ENCODE assay signal across 8 cellular contexts in genomic region chr19:3450796-3451411, GRCh38. TPM values are rescaled to one million over a fixed set of nuclear protein-coding genes. Genes with fewer than 3 reads are reported as not detected.
A peak's percentile ranks its signal among the peaks of the same experiment; 100 is the strongest.
DNase-seq lines count a peak whose midpoint lies in the region; ATAC-seq and TF ChIP-seq lines count a peak whose summit lies in the region.

No MANE protein-coding gene starts in this region.

- no peaks in the 10 kb centered on the region for H3K27me3 Mint-ChIP-seq in activated T-helper 2 cell treated with anti-CD3 and anti-CD28 coated beads, Interferon-gamma antibody, Interleukin-2, Interleukin-4, amounts not matched to agents 10 μg/mL and 5 μg/mL and 100 μg/mL, durations not matched to agents 14 hours and 24 hours and 36 hours (ENCODE audit: low read depth)

- WGBS in mesenchymal stem cell, result 9% methylated on average over 9 of the region's 12 CpGs

- H3K27me3 ChIP-seq in MM.1S (replicated peaks; ENCODE audit: insufficient read depth, low read length) (peaks cover 75% of the 10 kb centered on the region), colonic mucosa (no peaks in the 10 kb centered on the region), mesenchymal stem cell (ENCODE audit: control insufficient read depth in 1 of 2, insufficient read depth in 1 of 2, low read length in 2 of 2) (no peaks in the 10 kb centered on the region)

- H3K79me1 ChIP-seq in mesenchymal stem cell (replicated peaks; ENCODE audit: low read length, poor library complexity, severe bottlenecking), result peaks cover 51% of the 10 kb centered on the region

- peak; percentile 100 for DNase-seq in A172 (ENCODE audit: low spot score)
- DNase-seq in MM.1S, result peak; percentile 30
- DNase-seq in colonic mucosa, result no peak
- DNase-seq in mesenchymal stem cell, result peak; percentile 100
- no peak for DNase-seq in activated naive CD4-positive, alpha-beta T cell treated with anti-CD3 and anti-CD28 coated beads, Interleukin-2, amount 50 U/mL, for 72 hours (ENCODE audit: low spot score in 2 of 2)
- no peak for DNase-seq in SKM-1 (lab: John Stamatoyannopoulos, UW; ENCODE audit: unreplicated experiment)
- DNase-seq in activated T-helper 2 cell treated with anti-CD3 and anti-CD28 coated beads, Interferon-gamma antibody, Interleukin-2, Interleukin-4, amounts not matched to agents 10 μg/mL and 5 μg/mL and 100 μg/mL, durations not matched to agents 14 hours and 24 hours and 36 hours (ENCODE audit: low spot score), result no peak

- H3K27ac ChIP-seq in MM.1S (ENCODE audit: low read length) (no peak overlapping the region), colonic mucosa (peak overlapping the region; percentile 12), mesenchymal stem cell (ENCODE audit: low read length, poor library complexity, severe bottlenecking) (peak overlapping the region; percentile 68)

- H3K4me1 ChIP-seq in MM.1S (ENCODE audit: low read length) (peaks cover 7% of the 10 kb centered on the region; the same call in 1 of the 2 replicates), colonic mucosa (no peaks in the 10 kb centered on the region), mesenchymal stem cell (ENCODE audit: control insufficient read depth, insufficient read depth, low read depth, low read length) (peaks cover 9% of the 10 kb centered on the region)

- H2AK5ac ChIP-seq in mesenchymal stem cell (ENCODE audit: low read length, severe bottlenecking), result no peak overlapping the region

- TF ChIP-seq CTCF in MM.1S (IDR thresholded peaks at IDR 0.05; ENCODE audit: low read length), result no peak
- no peak for TF ChIP-seq CTCF in colonic mucosa (IDR thresholded peaks at IDR 0.05)

- H3K36me3 Mint-ChIP-seq in activated naive CD4-positive, alpha-beta T cell treated with anti-CD3 and anti-CD28 coated beads, Interleukin-2, amount 50 U/mL, for 72 hours, result peaks cover 0 to 5% of the 10 kb centered on the region in 2 donors
- no peaks in the 10 kb centered on the region for H3K36me3 Mint-ChIP-seq in activated T-helper 2 cell treated with anti-CD3 and anti-CD28 coated beads, Interferon-gamma antibody, Interleukin-2, Interleukin-4, amounts not matched to agents 10 μg/mL and 5 μg/mL and 100 μg/mL, durations not matched to agents 14 hours and 24 hours and 36 hours (ENCODE audit: low read depth)

- no peaks in the 10 kb centered on the region for H3F3A ChIP-seq in MM.1S (ENCODE audit: insufficient read depth, low read length)

- no peaks in the 10 kb centered on the region for H3K79me2 ChIP-seq in MM.1S (ENCODE audit: low read length)

- no peak overlapping the region for H3K14ac ChIP-seq in mesenchymal stem cell (ENCODE audit: low read length in 2 of 2)

- no peak for ATAC-seq in HG03159 (IDR thresholded peaks at IDR 0.05; ENCODE audit: unreplicated experiment)
- ATAC-seq in activated naive CD4-positive, alpha-beta T cell treated with anti-CD3 and anti-CD28 coated beads, Interleukin-2, amount 50 U/mL, for 72 hours, result no peak

- no peak overlapping the region for H2BK120ac ChIP-seq in mesenchymal stem cell (ENCODE audit: low read depth, low read length)

- intact Hi-C loops in colonic mucosa (cut with DNase I), result no loop called here
- intact Hi-C loops in activated T-helper 2 cell treated with anti-CD3 and anti-CD28 coated beads, Interferon-gamma antibody, Interleukin-2, Interleukin-4, amounts not matched to agents 10 μg/mL and 5 μg/mL and 100 μg/mL, durations not matched to agents 14 hours and 24 hours and 36 hours (cut with micrococcal nuclease), result no loop called here

- no peaks in the 10 kb centered on the region for H3K9me2 ChIP-seq in MM.1S (replicated peaks; ENCODE audit: insufficient read depth, low read length)

- H3K4me2 ChIP-seq in MM.1S (ENCODE audit: low read depth, low read length), result no peak overlapping the region
- no peak overlapping the region for H3K4me2 ChIP-seq in mesenchymal stem cell (ENCODE audit: low read length, poor library complexity, severe bottlenecking)

- no peak overlapping the region for H3K4ac ChIP-seq in mesenchymal stem cell (ENCODE audit: low read depth in 1 of 2, low read length in 2 of 2)

- H3K36me3 ChIP-seq in MM.1S (replicated peaks; ENCODE audit: insufficient read depth, low read length), result no peaks in the 10 kb centered on the region
- H3K36me3 ChIP-seq in colonic mucosa, result no peaks in the 10 kb centered on the region
- H3K36me3 ChIP-seq in mesenchymal stem cell (ENCODE audit: control insufficient read depth in 1 of 2, insufficient read depth in 2 of 2, low read depth in 1 of 2, low read length in 2 of 2), result peaks cover 73 to 80% of the 10 kb centered on the region in 2 experiments

- no peaks in the 10 kb centered on the region for H4K20me1 ChIP-seq in MM.1S (ENCODE audit: insufficient read depth, low read length)

- H2BK5ac ChIP-seq in mesenchymal stem cell (ENCODE audit: low read depth, low read length, poor library complexity, severe bottlenecking), result no peak overlapping the region

- no peak overlapping the region for H4K8ac ChIP-seq in mesenchymal stem cell (ENCODE audit: low read length)

- H3K4me3 ChIP-seq in MM.1S (ENCODE audit: low read length), result no peak overlapping the region
- H3K4me3 ChIP-seq in colonic mucosa, result no peak overlapping the region
- H3K4me3 ChIP-seq in mesenchymal stem cell (ENCODE audit: insufficient read depth in 1 of 2, low read depth in 1 of 2, low read length in 2 of 2), result no peak overlapping the region

- peaks cover 1% of the 10 kb centered on the region for H3K4me1 Mint-ChIP-seq in activated T-helper 2 cell treated with anti-CD3 and anti-CD28 coated beads, Interferon-gamma antibody, Interleukin-2, Interleukin-4, amounts not matched to agents 10 μg/mL and 5 μg/mL and 100 μg/mL, durations not matched to agents 14 hours and 24 hours and 36 hours (ENCODE audit: low read depth)

- H3K9me3 Mint-ChIP-seq in activated naive CD4-positive, alpha-beta T cell treated with anti-CD3 and anti-CD28 coated beads, Interleukin-2, amount 50 U/mL, for 72 hours, result no peaks in the 10 kb centered on the region
- no peaks in the 10 kb centered on the region for H3K9me3 Mint-ChIP-seq in activated T-helper 2 cell treated with anti-CD3 and anti-CD28 coated beads, Interferon-gamma antibody, Interleukin-2, Interleukin-4, amounts not matched to agents 10 μg/mL and 5 μg/mL and 100 μg/mL, durations not matched to agents 14 hours and 24 hours and 36 hours

- H3K23ac ChIP-seq in mesenchymal stem cell (ENCODE audit: low read length in 2 of 2), result no peak overlapping the region

- H4K91ac ChIP-seq in mesenchymal stem cell (ENCODE audit: low read length), result no peak overlapping the region

- peak overlapping the region; percentile 50 to 72 for H3K18ac ChIP-seq in mesenchymal stem cell (ENCODE audit: low read depth in 1 of 2, low read length in 2 of 2)

- no peak overlapping the region for H3K9ac ChIP-seq in MM.1S (ENCODE audit: low read length)
- H3K9ac ChIP-seq in colonic mucosa (ENCODE audit: low read depth in 2 of 2, low read length in 2 of 2), result no peak overlapping the region
- H3K9ac ChIP-seq in mesenchymal stem cell (ENCODE audit: low read length), result peak overlapping the region; percentile 79

- no peak overlapping the region for H2BK15ac ChIP-seq in mesenchymal stem cell (ENCODE audit: low read depth, poor library complexity, severe bottlenecking)

- peak overlapping the region in 1 of 2 experiments; percentile 43 for H2BK12ac ChIP-seq in mesenchymal stem cell (ENCODE audit: low read length in 2 of 2)

- no peak overlapping the region for H3K4me3 Mint-ChIP-seq in activated T-helper 2 cell treated with anti-CD3 and anti-CD28 coated beads, Interferon-gamma antibody, Interleukin-2, Interleukin-4, amounts not matched to agents 10 μg/mL and 5 μg/mL and 100 μg/mL, durations not matched to agents 14 hours and 24 hours and 36 hours (ENCODE audit: low read depth)

- H3K9me3 ChIP-seq in MM.1S (replicated peaks; ENCODE audit: insufficient read depth, low read length) (no peaks in the 10 kb centered on the region), colonic mucosa (no peaks in the 10 kb centered on the region), mesenchymal stem cell (ENCODE audit: control insufficient read depth, low read length) (no peaks in the 10 kb centered on the region)

- H2AFZ ChIP-seq in MM.1S (ENCODE audit: low read length) (no peak overlapping the region), mesenchymal stem cell (ENCODE audit: low read depth, low read length) (no peak overlapping the region)

- H3K27ac Mint-ChIP-seq in activated naive CD4-positive, alpha-beta T cell treated with anti-CD3 and anti-CD28 coated beads, Interleukin-2, amount 50 U/mL, for 72 hours, result peak overlapping the region in 1 of 2 donors; percentile 83
- no peak overlapping the region for H3K27ac Mint-ChIP-seq in activated T-helper 2 cell treated with anti-CD3 and anti-CD28 coated beads, Interferon-gamma antibody, Interleukin-2, Interleukin-4, amounts not matched to agents 10 μg/mL and 5 μg/mL and 100 μg/mL, durations not matched to agents 14 hours and 24 hours and 36 hours

RNA-seq across cellular contexts. Expression of gene SMIM24, which starts 29.4 kb away (rescaled TPM):
- total RNA-seq in A172 (2014; rRNA removed; shearing (Covaris generic)), result not detected in 2 replicates
- total RNA-seq in colonic mucosa, result 10 to 100 TPM; 16.1 to 59.0 TPM
- polyA plus RNA-seq in mesenchymal stem cell (2013, experiment 1 of 2), result 0.18 TPM
- polyA plus RNA-seq in mesenchymal stem cell (2013, experiment 2 of 2), result not detected
- total RNA-seq in activated naive CD4-positive, alpha-beta T cell treated with anti-CD3 and anti-CD28 coated beads, Interleukin-2, amount 50 U/mL, for 72 hours, result under 1 TPM in 1 of 2 donors, not detected in 1; 0.72 TPM
- total RNA-seq in activated T-helper 2 cell treated with anti-CD3 and anti-CD28 coated beads, Interferon-gamma antibody, Interleukin-2, Interleukin-4, amounts not matched to agents 10 μg/mL and 5 μg/mL and 100 μg/mL, durations not matched to agents 14 hours and 24 hours and 36 hours, result 0.51 and 0.84 TPM in 2 replicates

RNA-seq across cellular contexts. Expression of gene SMIM44, which starts 32.3 kb away (rescaled TPM):
- not detected in 2 replicates for total RNA-seq in A172 (2014; rRNA removed; shearing (Covaris generic))
- 1 to 10 TPM; 4.3 to 6.2 TPM for total RNA-seq in colonic mucosa
- not detected for polyA plus RNA-seq in mesenchymal stem cell (2013, experiment 1 of 2)
- polyA plus RNA-seq in mesenchymal stem cell (2013, experiment 2 of 2), result not detected
- not detected for total RNA-seq in activated naive CD4-positive, alpha-beta T cell treated with anti-CD3 and anti-CD28 coated beads, Interleukin-2, amount 50 U/mL, for 72 hours
- not detected in 2 replicates for total RNA-seq in activated T-helper 2 cell treated with anti-CD3 and anti-CD28 coated beads, Interferon-gamma antibody, Interleukin-2, Interleukin-4, amounts not matched to agents 10 μg/mL and 5 μg/mL and 100 μg/mL, durations not matched to agents 14 hours and 24 hours and 36 hours

RNA-seq across cellular contexts. Expression of gene DOHH, which starts 49.6 kb away (rescaled TPM):
- 18.0 and 27.3 TPM in 2 replicates for total RNA-seq in A172 (2014; rRNA removed; shearing (Covaris generic))
- 10 to 100 TPM in 1 of 2 donors, 1 to 10 TPM in 1; 9.5 to 24.4 TPM for total RNA-seq in colonic mucosa
- polyA plus RNA-seq in mesenchymal stem cell (2013, experiment 1 of 2), result 4.2 TPM
- polyA plus RNA-seq in mesenchymal stem cell (2013, experiment 2 of 2), result 3.8 TPM
- total RNA-seq in activated naive CD4-positive, alpha-beta T cell treated with anti-CD3 and anti-CD28 coated beads, Interleukin-2, amount 50 U/mL, for 72 hours, result 10 to 100 TPM; 13.2 to 14.8 TPM
- 19.7 and 20.6 TPM in 2 replicates for total RNA-seq in activated T-helper 2 cell treated with anti-CD3 and anti-CD28 coated beads, Interferon-gamma antibody, Interleukin-2, Interleukin-4, amounts not matched to agents 10 μg/mL and 5 μg/mL and 100 μg/mL, durations not matched to agents 14 hours and 24 hours and 36 hours

RNA-seq across cellular contexts. Expression of gene FZR1, which starts 55.2 kb away (rescaled TPM):
- total RNA-seq in A172 (2014; rRNA removed; shearing (Covaris generic)), result 44.4 and 46.2 TPM in 2 replicates
- 10 to 100 TPM; 45.8 to 62.5 TPM for total RNA-seq in colonic mucosa
- polyA plus RNA-seq in mesenchymal stem cell (2013, experiment 1 of 2), result 30.7 TPM
- polyA plus RNA-seq in mesenchymal stem cell (2013, experiment 2 of 2), result 28.8 TPM
- 10 to 100 TPM; 52.4 to 73.5 TPM for total RNA-seq in activated naive CD4-positive, alpha-beta T cell treated with anti-CD3 and anti-CD28 coated beads, Interleukin-2, amount 50 U/mL, for 72 hours
- total RNA-seq in activated T-helper 2 cell treated with anti-CD3 and anti-CD28 coated beads, Interferon-gamma antibody, Interleukin-2, Interleukin-4, amounts not matched to agents 10 μg/mL and 5 μg/mL and 100 μg/mL, durations not matched to agents 14 hours and 24 hours and 36 hours, result 44.3 and 49.2 TPM in 2 replicates

Comparison
In these comparisons a context has a peak if more than half of its experiments do, and no peak if none do; other contexts are left out.
1. DNase-seq: peak in A172 (single experiment), MM.1S (single experiment) and mesenchymal stem cell (single experiment); none in colonic mucosa (single experiment), activated naive CD4-positive, alpha-beta T cell treated with anti-CD3 and anti-CD28 coated beads, Interleukin-2, amount 50 U/mL, for 72 hours (0 of 2), SKM-1 (single experiment) and activated T-helper 2 cell treated with anti-CD3 and anti-CD28 coated beads, Interferon-gamma antibody, Interleukin-2, Interleukin-4, amounts not matched to agents 10 μg/mL and 5 μg/mL and 100 μg/mL, durations not matched to agents 14 hours and 24 hours and 36 hours (single experiment).